Comparison of ENCODE assay signal across 7 cellular contexts in the genomic region with DNA sequence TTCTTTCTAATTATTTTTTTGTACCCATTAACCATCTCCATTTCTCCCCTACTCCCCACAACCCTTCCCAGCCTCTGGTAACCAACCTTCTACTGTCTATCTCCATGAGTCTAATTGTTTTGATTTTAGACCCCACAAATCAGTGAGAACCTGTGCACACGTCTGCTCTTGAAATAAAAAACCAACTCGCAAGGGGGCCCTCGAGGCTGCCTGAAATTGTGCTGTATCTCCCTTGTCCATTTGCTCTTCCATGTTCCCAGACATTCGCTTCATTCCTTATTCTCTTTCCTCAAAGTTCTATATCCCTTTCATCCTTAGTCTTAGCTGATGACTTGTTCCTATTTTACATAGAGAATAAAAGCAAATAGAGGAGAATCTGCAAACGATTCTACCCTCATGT.
"Had no signal": no experiment of that assay in that cellular context is flagged by ENCODE, and none has a peak within 500 bp of the region (broad histone marks: within the 10 kb centered on the region; RNA-seq: fewer than 3 reads in every experiment).

No MANE protein-coding gene starts in this region.

- DNase-seq: GM23248, GOT3, H7, HFFc6 had no signal

- H3K4me3 Mint-ChIP-seq: HFFc6, IgD-negative memory B cell had no signal

- H3K4me1 Mint-ChIP-seq: IgD-negative memory B cell had no signal

- H3K36me3 ChIP-seq: HAP-1 had no signal

- H3K27me3 Mint-ChIP-seq: IgD-negative memory B cell had no signal

- H3K27ac Mint-ChIP-seq: HFFc6 had no signal

- H3K36me3 Mint-ChIP-seq: IgD-negative memory B cell had no signal

- H3K27ac ChIP-seq: GM23248, HL-60 had no signal

- H3K4me3 ChIP-seq: GM23248, HAP-1 had no signal
